Comparison of ENCODE assay signal across 8 cellular contexts in genomic region chr11:17353228-17354021, GRCh38. TPM values are rescaled to one million over a fixed set of nuclear protein-coding genes. Genes with fewer than 3 reads are reported as not detected.
DNase-seq lines count a peak whose midpoint lies in the region; ATAC-seq and TF ChIP-seq lines count a peak whose summit lies in the region.

No MANE protein-coding gene starts in this region.

- H3K27me3 Mint-ChIP-seq in activated CD4-positive, alpha-beta T cell treated with anti-CD3 and anti-CD28 coated beads, Interleukin-2, amount 10 ng/mL, durations not matched to agents 7 days and 5 days: peaks cover 31% of the 10 kb centered on the region

- H3K4me3 ChIP-seq in coronary artery: peak overlapping the region; percentile 84

- peak; percentile 4 for TF ChIP-seq CTCF in coronary artery (IDR thresholded peaks at IDR 0.05)

- peak overlapping the region; percentile 82 for H3K27ac Mint-ChIP-seq in activated CD4-positive, alpha-beta T cell treated with anti-CD3 and anti-CD28 coated beads, Interleukin-2, amount 10 ng/mL, durations not matched to agents 7 days and 5 days

- ATAC-seq in HG02973 (IDR thresholded peaks at IDR 0.05; ENCODE audit: unreplicated experiment): peak; percentile 30
- ATAC-seq in GM21619 (IDR thresholded peaks at IDR 0.05; ENCODE audit: unreplicated experiment): no peak

- CTCF ChIA-PET in activated CD4-positive, alpha-beta T cell treated with anti-CD3 and anti-CD28 coated beads, Interleukin-2, amount 10 ng/mL, durations not matched to agents 7 days and 5 days (lab: Charles Lee): interaction anchor here (1.0 to 1.5 kb wide), 3 partner anchors 9 to 35 kb away, joined by 4 read pairs; no protein-coding TSS in a partner anchor

- POLR2A ChIA-PET in activated CD4-positive, alpha-beta T cell treated with anti-CD3 and anti-CD28 coated beads, Interleukin-2, amount 10 ng/mL, durations not matched to agents 7 days and 5 days (lab: Charles Lee): no interaction called here

- H3K27ac ChIP-seq in coronary artery: peak overlapping the region; percentile 84 to 92

- DNase-seq in DMS79 (lab: John Stamatoyannopoulos, UW): peak; percentile 38
- peak; percentile 64 for DNase-seq in NCI-H510A (lab: John Stamatoyannopoulos, UW)
- DNase-seq in activated CD4-positive, alpha-beta T cell treated with anti-CD3 and anti-CD28 coated beads, Interleukin-2, amount 10 ng/mL, durations not matched to agents 7 days and 5 days: peak; percentile 47
- peak; percentile 89 for DNase-seq in coronary artery (ENCODE audit: low spot score)
- peak; percentile 91 for DNase-seq in left kidney (ENCODE audit: low read depth, low spot score)
- DNase-seq in stimulated activated CD4-positive, alpha-beta T cell treated with anti-CD3 and anti-CD28 coated beads, Interleukin-1b, Interleukin-23, amount 100 ng/mL, for 48 hours: peak; percentile 57

- peaks cover 3% of the 10 kb centered on the region for H3K9me3 Mint-ChIP-seq in activated CD4-positive, alpha-beta T cell treated with anti-CD3 and anti-CD28 coated beads, Interleukin-2, amount 10 ng/mL, durations not matched to agents 7 days and 5 days

- peaks cover 31% of the 10 kb centered on the region for H3K4me1 Mint-ChIP-seq in activated CD4-positive, alpha-beta T cell treated with anti-CD3 and anti-CD28 coated beads, Interleukin-2, amount 10 ng/mL, durations not matched to agents 7 days and 5 days

- H3K36me3 Mint-ChIP-seq in activated CD4-positive, alpha-beta T cell treated with anti-CD3 and anti-CD28 coated beads, Interleukin-2, amount 10 ng/mL, durations not matched to agents 7 days and 5 days (ENCODE audit: low read depth): peaks cover 7% of the 10 kb centered on the region

- peak overlapping the region; percentile 69 for H3K4me3 Mint-ChIP-seq in activated CD4-positive, alpha-beta T cell treated with anti-CD3 and anti-CD28 coated beads, Interleukin-2, amount 10 ng/mL, durations not matched to agents 7 days and 5 days

RNA-seq across cellular contexts. Expression of gene NCR3LG1, which starts 1.8 kb away (rescaled TPM):
- total RNA-seq in activated CD4-positive, alpha-beta T cell treated with anti-CD3 and anti-CD28 coated beads, Interleukin-2, amount 10 ng/mL, durations not matched to agents 7 days and 5 days: under 1 TPM; 0.30 to 0.42 TPM

RNA-seq across cellular contexts. Expression of gene KCNJ11, which starts 35.0 kb away (rescaled TPM):
- total RNA-seq in activated CD4-positive, alpha-beta T cell treated with anti-CD3 and anti-CD28 coated beads, Interleukin-2, amount 10 ng/mL, durations not matched to agents 7 days and 5 days: 1 to 10 TPM in 1 of 2 experiments, under 1 TPM in 1; 0.64 to 1.2 TPM

Comparison
In these comparisons a context has a peak if more than half of its experiments do, and no peak if none do; other contexts are left out.
1. DNase-seq: peak in every context shown above with its lines; median percentile 91 in left kidney; 89 in coronary artery; 64 in NCI-H510A; 57 in stimulated activated CD4-positive, alpha-beta T cell treated with anti-CD3 and anti-CD28 coated beads, Interleukin-1b, Interleukin-23, amount 100 ng/mL, for 48 hours; 47 in activated CD4-positive, alpha-beta T cell treated with anti-CD3 and anti-CD28 coated beads, Interleukin-2, amount 10 ng/mL, durations not matched to agents 7 days and 5 days; 38 in DMS79.